In the genomic region with DNA sequence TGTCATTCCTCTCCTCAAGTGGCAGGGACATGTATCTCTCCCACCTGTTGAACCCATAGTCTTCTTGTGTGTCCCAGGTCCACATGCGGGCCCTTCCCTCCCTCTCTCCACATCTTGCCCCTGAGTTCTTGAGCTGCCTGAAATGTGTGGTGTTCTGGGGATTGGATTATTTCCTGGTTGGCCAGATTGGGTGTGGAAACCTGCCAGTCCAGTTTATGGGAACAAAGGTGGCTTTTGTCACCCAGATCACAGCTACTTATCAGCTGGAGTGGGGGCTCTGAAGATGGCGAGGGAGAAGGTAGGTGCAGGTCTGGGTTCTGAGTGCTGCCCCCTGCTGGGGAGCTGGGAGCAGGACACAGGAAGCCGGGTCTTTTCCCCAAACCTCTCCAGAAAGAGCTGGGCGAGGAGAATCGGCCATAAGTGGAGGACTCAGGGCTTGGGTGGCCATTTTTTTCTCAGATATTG, we compare ENCODE assay signal across 8 cellular contexts. TPM values are rescaled to one million over a fixed set of nuclear protein-coding genes. Genes with fewer than 3 reads are reported as not detected.
DNase-seq lines count a peak whose midpoint lies in the region; ATAC-seq lines count a peak whose summit lies in the region.

No MANE protein-coding gene starts in this region.

- no peak overlapping the region for H3K14ac ChIP-seq in mesenchymal stem cell (ENCODE audit: low read length in 2 of 2)

- H3K27me3 ChIP-seq in mesenchymal stem cell (ENCODE audit: control insufficient read depth in 1 of 2, insufficient read depth in 1 of 2, low read length in 2 of 2): peaks cover 0 to 16% of the 10 kb centered on the region in 2 experiments

- H2BK120ac ChIP-seq in mesenchymal stem cell (ENCODE audit: low read depth, low read length): no peak overlapping the region

- no peaks in the 10 kb centered on the region for H3K79me1 ChIP-seq in mesenchymal stem cell (replicated peaks; ENCODE audit: low read length, poor library complexity, severe bottlenecking)

- H2AFZ ChIP-seq in mesenchymal stem cell (ENCODE audit: low read depth, low read length): no peak overlapping the region

- H3K9ac ChIP-seq in mesenchymal stem cell (ENCODE audit: low read length): no peak overlapping the region

- no peak overlapping the region for H3K4me2 ChIP-seq in mesenchymal stem cell (ENCODE audit: low read length, poor library complexity, severe bottlenecking)

- no peaks in the 10 kb centered on the region for H3K36me3 ChIP-seq in mesenchymal stem cell (ENCODE audit: control insufficient read depth in 1 of 2, insufficient read depth in 2 of 2, low read depth in 1 of 2, low read length in 2 of 2)

- intact Hi-C loops in head of caudate nucleus (cut with DNase I): no loop called here

- no peak overlapping the region for H4K91ac ChIP-seq in mesenchymal stem cell (ENCODE audit: low read length)

- no peaks in the 10 kb centered on the region for H3K9me3 ChIP-seq in mesenchymal stem cell (ENCODE audit: control insufficient read depth, low read length)

- H2BK5ac ChIP-seq in mesenchymal stem cell (ENCODE audit: low read depth, low read length, poor library complexity, severe bottlenecking): no peak overlapping the region

- ATAC-seq in GM21526 (IDR thresholded peaks at IDR 0.05; ENCODE audit: low FRiP score, unreplicated experiment): peak; percentile 64

- WGBS in mesenchymal stem cell: 54% methylated on average over 3 of the region's 5 CpGs

- H3K18ac ChIP-seq in mesenchymal stem cell (ENCODE audit: low read depth in 1 of 2, low read length in 2 of 2): no peak overlapping the region

- no peak overlapping the region for H2AK5ac ChIP-seq in mesenchymal stem cell (ENCODE audit: low read length, severe bottlenecking)

- H3K4ac ChIP-seq in mesenchymal stem cell (ENCODE audit: low read depth in 1 of 2, low read length in 2 of 2): no peak overlapping the region

- H2BK15ac ChIP-seq in mesenchymal stem cell (ENCODE audit: low read depth, poor library complexity, severe bottlenecking): no peak overlapping the region

- H2BK12ac ChIP-seq in mesenchymal stem cell (ENCODE audit: low read length in 2 of 2): no peak overlapping the region

- DNase-seq in EL: peak; percentile 30
- DNase-seq in NCI-H1048 (lab: John Stamatoyannopoulos, UW): peak; percentile 78
- peak; percentile 67 to 73 for DNase-seq in activated T-cell treated with anti-CD3 and anti-CD28 coated beads, Interleukin-2, amount 50 U/mL, for 48 hours
- DNase-seq in head of caudate nucleus: peak in 39 of 42 donors; percentile 37 to 86 (median 65)
- DNase-seq in stimulated activated CD4-positive, alpha-beta T cell treated with anti-CD3 and anti-CD28 coated beads, Interleukin-2, amount 100 ng/mL, for 24 hours: peak; percentile 64 to 68
- DNase-seq in mesenchymal stem cell: no peak
- DNase-seq in NCI-H1092 (lab: John Stamatoyannopoulos, UW): no peak

- no peak overlapping the region for H4K8ac ChIP-seq in mesenchymal stem cell (ENCODE audit: low read length)

- H3K27ac ChIP-seq in mesenchymal stem cell (ENCODE audit: low read length, poor library complexity, severe bottlenecking): no peak overlapping the region

- no peaks in the 10 kb centered on the region for H3K4me1 ChIP-seq in mesenchymal stem cell (ENCODE audit: control insufficient read depth, insufficient read depth, low read depth, low read length)

- no peak overlapping the region for H3K4me3 ChIP-seq in mesenchymal stem cell (ENCODE audit: insufficient read depth in 1 of 2, low read depth in 1 of 2, low read length in 2 of 2)

- H3K23ac ChIP-seq in mesenchymal stem cell (ENCODE audit: low read length in 2 of 2): no peak overlapping the region

RNA-seq across cellular contexts. Expression of a gene that starts 14.2 kb away (rescaled TPM):
- polyA plus RNA-seq in mesenchymal stem cell (2013, experiment 1 of 2): 1.8 TPM
- 2.0 TPM for polyA plus RNA-seq in mesenchymal stem cell (2013, experiment 2 of 2)

RNA-seq across cellular contexts. Expression of a gene that starts 26.6 kb away (rescaled TPM):
- polyA plus RNA-seq in mesenchymal stem cell (2013, experiment 1 of 2): not detected
- polyA plus RNA-seq in mesenchymal stem cell (2013, experiment 2 of 2): not detected

RNA-seq across cellular contexts. Expression of a gene that starts 43.5 kb away (rescaled TPM):
- 22.2 TPM for polyA plus RNA-seq in mesenchymal stem cell (2013, experiment 1 of 2)
- 20.8 TPM for polyA plus RNA-seq in mesenchymal stem cell (2013, experiment 2 of 2)

Comparison
In these comparisons a context has a peak if more than half of its experiments do, and no peak if none do; other contexts are left out.
1. DNase-seq: peak in EL (single experiment), NCI-H1048 (single experiment), activated T-cell treated with anti-CD3 and anti-CD28 coated beads, Interleukin-2, amount 50 U/mL, for 48 hours (2 of 2), head of caudate nucleus (39 of 42) and stimulated activated CD4-positive, alpha-beta T cell treated with anti-CD3 and anti-CD28 coated beads, Interleukin-2, amount 100 ng/mL, for 24 hours (2 of 2); none in mesenchymal stem cell (single experiment) and NCI-H1092 (single experiment).